Comparison of ENCODE assay signal across 26 cellular contexts in the genomic region with DNA sequence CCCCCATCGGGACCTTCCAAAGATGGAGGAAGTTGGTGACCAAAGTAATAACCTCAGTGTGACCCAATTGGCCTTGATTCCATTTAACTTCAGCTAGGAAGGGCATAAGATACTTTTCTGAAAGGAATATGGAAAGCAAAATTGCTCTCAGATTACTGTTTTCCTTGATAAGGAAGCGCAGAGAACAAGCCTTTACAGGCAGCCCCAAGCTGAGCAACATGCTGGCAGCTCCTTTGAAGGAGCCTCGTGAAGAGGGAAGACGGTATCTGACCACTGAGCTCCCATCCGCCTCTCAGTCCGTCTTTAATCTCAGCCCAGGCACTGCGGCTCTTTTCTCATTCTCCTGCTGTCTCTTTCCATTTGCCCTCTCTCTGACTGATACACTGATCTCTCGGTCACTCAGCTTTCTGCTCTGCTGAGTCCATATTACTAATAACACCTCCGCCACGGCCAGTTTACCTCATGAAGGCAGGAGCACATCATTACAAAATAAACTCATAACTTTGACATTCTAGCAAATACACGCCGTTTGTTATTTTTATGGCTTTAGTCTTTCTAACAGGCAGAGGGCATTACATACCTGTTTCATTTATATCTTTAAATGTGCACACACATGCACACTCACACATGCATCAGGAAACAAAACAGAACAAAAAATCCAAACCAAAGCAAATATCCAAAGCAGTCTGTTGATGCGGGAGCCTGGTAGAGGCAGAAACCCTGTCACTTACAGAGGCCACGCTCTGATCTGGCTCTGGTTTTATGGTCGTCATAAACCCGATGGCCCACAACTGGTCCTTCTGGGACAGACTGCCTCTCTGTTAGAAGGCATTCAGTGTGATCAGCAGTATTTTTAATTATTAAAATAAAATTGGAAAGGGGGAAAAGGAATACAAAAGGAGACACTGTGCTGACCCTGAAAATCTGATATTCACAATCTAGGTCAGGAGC.
DNase-seq lines count a peak whose midpoint lies in the region; ATAC-seq and TF ChIP-seq lines count a peak whose summit lies in the region.
"Had no signal": no experiment of that assay in that cellular context is flagged by ENCODE, and none has a peak within 500 bp of the region (broad histone marks: within the 10 kb centered on the region; RNA-seq: fewer than 3 reads in every experiment).

No MANE protein-coding gene starts in this region.

- H3K18ac ChIP-seq in IMR-90 (ENCODE audit: low read depth, low read length): no peak overlapping the region

- no peaks in the 10 kb centered on the region for H3K79me1 ChIP-seq in IMR-90 (ENCODE audit: low read depth in 1 of 2, low read length in 2 of 2)

- H2BK15ac ChIP-seq in IMR-90 (ENCODE audit: low read depth, low read length): no peak overlapping the region

- H3K4me3 Mint-ChIP-seq in Caco-2 (ENCODE audit: unreplicated experiment): no peak overlapping the region
- H3K4me3 Mint-ChIP-seq in neural crest cell: peak overlapping the region; percentile 3
- H3K4me3 Mint-ChIP-seq: activated naive CD8-positive, alpha-beta T cell treated with anti-CD3 and anti-CD28 coated beads, Interleukin-2, amount 50 U/mL, for 24 hours had no signal

- intact Hi-C loops in Caco-2 (cut with micrococcal nuclease; ENCODE audit: unreplicated experiment) (no loop called here), IMR-90 (cut with micrococcal nuclease) (no loop called here), vagina (cut with DNase I) (no loop called here)

- no peak overlapping the region for H2BK120ac ChIP-seq in IMR-90 (ENCODE audit: low read depth, low read length)

- no peak for ATAC-seq in IMR-90 (ENCODE audit: low read depth)
- ATAC-seq: activated naive CD8-positive, alpha-beta T cell treated with anti-CD3 and anti-CD28 coated beads, Interleukin-2, amount 50 U/mL, for 24 hours; right cardiac atrium had no signal

- H3K4me2 ChIP-seq in IMR-90 (ENCODE audit: low read depth, low read length): no peak overlapping the region

- no peak for TF ChIP-seq CTCF in Caco-2 (IDR thresholded peaks at IDR 0.05; ENCODE audit: insufficient read depth in 1 of 2, low read depth in 1 of 2, low read length in 1 of 2, severe bottlenecking in 1 of 2, unreplicated experiment in 1 of 2)
- no peak for TF ChIP-seq CTCF in IMR-90 (conservative IDR thresholded peaks at IDR 0.05; ENCODE audit: low read depth, low read length)
- no peak for TF ChIP-seq CTCF in epithelial cell of esophagus (IDR thresholded peaks at IDR 0.05; ENCODE audit: insufficient read depth, low read depth, low read length, missing control alignments)
- TF ChIP-seq CTCF in neural crest cell (conservative IDR thresholded peaks at IDR 0.05): no peak
- no peak for TF ChIP-seq CTCF in vagina (IDR thresholded peaks at IDR 0.05)
- no peak for TF ChIP-seq CTCF in GM13976 (IDR thresholded peaks at IDR 0.05; ENCODE audit: borderline replicate concordance, control extremely low read depth, extremely low read depth, insufficient read depth, missing control alignments)

- H3K36me3 Mint-ChIP-seq in Caco-2 (ENCODE audit: insufficient read depth, unreplicated experiment) (peaks cover 40% of the 10 kb centered on the region), neural crest cell (ENCODE audit: low read depth) (peaks cover 12% of the 10 kb centered on the region)

- no peak overlapping the region for H2AFZ ChIP-seq in IMR-90 (replicated peaks; ENCODE audit: low read length, poor library complexity)

- H3K4me1 ChIP-seq in Caco-2 (peaks cover 23% of the 10 kb centered on the region), IMR-90 (ENCODE audit: control insufficient read depth, insufficient read depth, low read length) (peaks cover 2% of the 10 kb centered on the region; the same call in 1 of the 2 replicates), vagina (no peaks in the 10 kb centered on the region)
- H3K4me1 ChIP-seq: Peyer's patch, SJSA1 had no signal

- H3K4me3 ChIP-seq in Caco-2 (ENCODE audit: low read depth, low read length): no peak overlapping the region
- no peak overlapping the region for H3K4me3 ChIP-seq in IMR-90 (ENCODE audit: insufficient read depth, low read depth, low read length)
- H3K4me3 ChIP-seq in epithelial cell of esophagus (ENCODE audit: low read length): no peak overlapping the region
- no peak overlapping the region for H3K4me3 ChIP-seq in vagina
- H3K4me3 ChIP-seq: coronary artery, Peyer's patch, SJSA1, testis had no signal

- H3K56ac ChIP-seq in IMR-90 (ENCODE audit: extremely low read depth, insufficient read depth, low read length): no peak overlapping the region

- H2BK5ac ChIP-seq in IMR-90 (ENCODE audit: low read depth, low read length, poor library complexity, severe bottlenecking): no peak overlapping the region

- in situ Hi-C loops in IMR-90 (cut with MboI; ENCODE audit: low sequenced_read_pairs): no loop called here
- in situ Hi-C loops in GM13976 (cut with MboI; ENCODE audit: low sequenced_read_pairs, unreplicated experiment): no loop called here

- no peak overlapping the region for H2BK20ac ChIP-seq in IMR-90 (ENCODE audit: low read depth, low read length)

- H3K4me1 Mint-ChIP-seq in Caco-2 (ENCODE audit: low read depth, unreplicated experiment): peaks cover 28% of the 10 kb centered on the region
- peaks cover 44% of the 10 kb centered on the region for H3K4me1 Mint-ChIP-seq in neural crest cell

- POLR2A ChIA-PET in Caco-2 (lab: Charles Lee): no interaction called here
- POLR2A ChIA-PET in IMR-90 (lab: Charles Lee; ENCODE audit: unreplicated experiment): no interaction called here

- 0 out of 2 replicates have a peak overlapping the region, but pooled peaks have one; percentile 14 for H3K14ac ChIP-seq in IMR-90 (replicated peaks; ENCODE audit: low read depth, low read length)

- no peak overlapping the region for H4K8ac ChIP-seq in IMR-90 (ENCODE audit: low read depth in 2 of 2, low read length in 2 of 2)

- WGBS in IMR-90 (ENCODE audit: extremely low coverage in 2 of 2, insufficient read length in 1 of 2), 2 experiments: 91% methylated on average over 10 of the region's 16 CpGs; no CpG with 5 or more reads in 1 of the 2 experiments

- no peaks in the 10 kb centered on the region for H3K9me3 Mint-ChIP-seq in Caco-2 (ENCODE audit: unreplicated experiment)
- H3K9me3 Mint-ChIP-seq in neural crest cell: no peaks in the 10 kb centered on the region
- H3K9me3 Mint-ChIP-seq: activated naive CD8-positive, alpha-beta T cell treated with anti-CD3 and anti-CD28 coated beads, Interleukin-2, amount 50 U/mL, for 24 hours had no signal

- H4K91ac ChIP-seq in IMR-90 (ENCODE audit: insufficient read depth, low read depth, low read length): no peak overlapping the region

- no peak overlapping the region for H3K9ac ChIP-seq in IMR-90 (ENCODE audit: low read depth, low read length)

- H3K9me1 ChIP-seq in IMR-90 (ENCODE audit: insufficient read depth, low read length): no peaks in the 10 kb centered on the region

- no peak overlapping the region for H2AK9ac ChIP-seq in IMR-90 (replicated peaks; ENCODE audit: low read depth, low read length, poor library complexity)

- TF ChIP-seq RAD21 in IMR-90 (IDR thresholded peaks at IDR 0.05; ENCODE audit: low read length): no peak

- H3K27me3 ChIP-seq in Caco-2 (replicated peaks; ENCODE audit: control insufficient read depth, insufficient read depth, low read length) (no peaks in the 10 kb centered on the region), IMR-90 (ENCODE audit: control insufficient read depth, insufficient read depth, low read length) (no peaks in the 10 kb centered on the region), vagina (no peaks in the 10 kb centered on the region)
- H3K27me3 ChIP-seq: brain microvascular endothelial cell, Peyer's patch, SJSA1, testis had no signal

- H3K23ac ChIP-seq in IMR-90 (ENCODE audit: low read depth, low read length): no peak overlapping the region

- CTCF ChIA-PET in Caco-2 (lab: Charles Lee): interaction anchor here (0.7 kb wide), 1 partner anchor 243 kb away, joined by 4 read pairs; no protein-coding TSS in a partner anchor
- CTCF ChIA-PET in IMR-90 (lab: Yijun Ruan, JAX): no interaction called here

- H3K27me3 Mint-ChIP-seq in Caco-2 (ENCODE audit: insufficient read depth, unreplicated experiment) (no peaks in the 10 kb centered on the region), neural crest cell (ENCODE audit: low read depth) (no peaks in the 10 kb centered on the region)
- H3K27me3 Mint-ChIP-seq: activated naive CD8-positive, alpha-beta T cell treated with anti-CD3 and anti-CD28 coated beads, Interleukin-2, amount 50 U/mL, for 24 hours had no signal

- H4K20me1 ChIP-seq in IMR-90 (ENCODE audit: insufficient read depth, low read length): no peaks in the 10 kb centered on the region

- H3K9me3 ChIP-seq in Caco-2: no peaks in the 10 kb centered on the region
- no peaks in the 10 kb centered on the region for H3K9me3 ChIP-seq in IMR-90 (ENCODE audit: control insufficient read depth, insufficient read depth, low read length)
- H3K9me3 ChIP-seq in vagina: no peaks in the 10 kb centered on the region
- H3K9me3 ChIP-seq: Peyer's patch, SJSA1, testis had no signal

- H3K27ac Mint-ChIP-seq in Caco-2 (ENCODE audit: unreplicated experiment) (peak overlapping the region; percentile 72), neural crest cell (ENCODE audit: unreplicated experiment) (peak overlapping the region; percentile 74)
- H3K27ac Mint-ChIP-seq: activated naive CD8-positive, alpha-beta T cell treated with anti-CD3 and anti-CD28 coated beads, Interleukin-2, amount 50 U/mL, for 24 hours had no signal

- DNase-seq in Caco-2 (no peak), IMR-90 (no peak), epithelial cell of esophagus (ENCODE audit: low read depth) (peak; percentile 3), neural crest cell (ENCODE audit: low read depth, low spot score) (no peak), NAMALWA (ENCODE audit: low spot score) (no peak), vagina (ENCODE audit: extremely low spot score in 2 of 2) (no peak), GM13976 (ENCODE audit: low spot score) (no peak), cortex of kidney (lab: John Stamatoyannopoulos, UW) (no peak)
- DNase-seq: activated gamma-delta T cell treated with Interleukin-2 at 50 U/mL for 16 hours; activated naive CD8-positive, alpha-beta T cell treated with anti-CD3 and anti-CD28 coated beads, Interleukin-2, amount 50 U/mL, for 24 hours; activated T-cell treated with anti-CD3 and anti-CD28 coated beads, Interleukin-2, amount 50 U/mL, for 1 hour; brain microvascular endothelial cell; Calu3; KBM-7; NCI-H1436 treated with DMSO at 0.1 percent for 48 hours; NCI-H69; right cardiac atrium; stimulated activated CD4-positive, alpha-beta T cell treated with anti-CD3 and anti-CD28 coated beads, Interleukin-12 subunit alpha, Interleukin-12 subunit beta, amount 100 ng/mL, for 4 hours; stimulated activated CD4-positive, alpha-beta T cell treated with anti-CD3 and anti-CD28 coated beads, Interleukin-4, amount 100 ng/mL, for 4 hours; stimulated activated naive CD4-positive, alpha-beta T cell; T-helper 1 cell; testis had no signal

- dilution Hi-C loops in IMR-90 (cut with HindIII; ENCODE audit: low sequenced_read_pairs, unreplicated experiment): no loop called here

- no peak overlapping the region for H3K4ac ChIP-seq in IMR-90 (ENCODE audit: low read depth, low read length)

- H4K5ac ChIP-seq in IMR-90 (ENCODE audit: low read depth, low read length): no peak overlapping the region

- no peak overlapping the region for H3K27ac ChIP-seq in IMR-90 (ENCODE audit: insufficient read depth, low read length)
- no peak overlapping the region for H3K27ac ChIP-seq in vagina
- H3K27ac ChIP-seq: brain microvascular endothelial cell, C4-2B, coronary artery, Peyer's patch, SJSA1, testis had no signal

- H2AK5ac ChIP-seq in IMR-90 (ENCODE audit: low read depth, low read length): no peak overlapping the region

- H3K36me3 ChIP-seq in Caco-2 (ENCODE audit: control insufficient read depth, insufficient read depth, low read length) (peaks cover 1% of the 10 kb centered on the region; the same call in 1 of the 2 replicates), IMR-90 (ENCODE audit: control insufficient read depth, insufficient read depth, low read length) (peaks cover 9% of the 10 kb centered on the region), vagina (peaks cover 0 to 15% of the 10 kb centered on the region in 2 donors)

- BruUV-seq in Caco-2 (replicated peaks; lab: Mats Ljungman, UMichigan) (no TSS peak), IMR-90 (replicated peaks; lab: Mats Ljungman, UMichigan) (no TSS peak)

- TF ChIP-seq POLR2A in IMR-90 (IDR thresholded peaks at IDR 0.05; ENCODE audit: low read depth, low read length): no peak
- TF ChIP-seq POLR2A in vagina (IDR thresholded peaks at IDR 0.05): no peak
